Comparison of ENCODE assay signal across 1 cellular context in genomic region chr14:91350813-91351507, GRCh38.
TF ChIP-seq lines count a peak whose summit lies in the region.

No MANE protein-coding gene starts in this region.

TF ChIP-seq in liver, 16 proteins besides CTCF, POLR2A, EP300 and RAD21 (continued from another document):
- TF ChIP-seq, protein P1, sequence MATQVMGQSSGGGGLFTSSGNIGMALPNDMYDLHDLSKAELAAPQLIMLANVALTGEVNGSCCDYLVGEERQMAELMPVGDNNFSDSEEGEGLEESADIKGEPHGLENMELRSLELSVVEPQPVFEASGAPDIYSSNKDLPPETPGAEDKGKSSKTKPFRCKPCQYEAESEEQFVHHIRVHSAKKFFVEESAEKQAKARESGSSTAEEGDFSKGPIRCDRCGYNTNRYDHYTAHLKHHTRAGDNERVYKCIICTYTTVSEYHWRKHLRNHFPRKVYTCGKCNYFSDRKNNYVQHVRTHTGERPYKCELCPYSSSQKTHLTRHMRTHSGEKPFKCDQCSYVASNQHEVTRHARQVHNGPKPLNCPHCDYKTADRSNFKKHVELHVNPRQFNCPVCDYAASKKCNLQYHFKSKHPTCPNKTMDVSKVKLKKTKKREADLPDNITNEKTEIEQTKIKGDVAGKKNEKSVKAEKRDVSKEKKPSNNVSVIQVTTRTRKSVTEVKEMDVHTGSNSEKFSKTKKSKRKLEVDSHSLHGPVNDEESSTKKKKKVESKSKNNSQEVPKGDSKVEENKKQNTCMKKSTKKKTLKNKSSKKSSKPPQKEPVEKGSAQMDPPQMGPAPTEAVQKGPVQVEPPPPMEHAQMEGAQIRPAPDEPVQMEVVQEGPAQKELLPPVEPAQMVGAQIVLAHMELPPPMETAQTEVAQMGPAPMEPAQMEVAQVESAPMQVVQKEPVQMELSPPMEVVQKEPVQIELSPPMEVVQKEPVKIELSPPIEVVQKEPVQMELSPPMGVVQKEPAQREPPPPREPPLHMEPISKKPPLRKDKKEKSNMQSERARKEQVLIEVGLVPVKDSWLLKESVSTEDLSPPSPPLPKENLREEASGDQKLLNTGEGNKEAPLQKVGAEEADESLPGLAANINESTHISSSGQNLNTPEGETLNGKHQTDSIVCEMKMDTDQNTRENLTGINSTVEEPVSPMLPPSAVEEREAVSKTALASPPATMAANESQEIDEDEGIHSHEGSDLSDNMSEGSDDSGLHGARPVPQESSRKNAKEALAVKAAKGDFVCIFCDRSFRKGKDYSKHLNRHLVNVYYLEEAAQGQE (IDR thresholded peaks at IDR 0.05) = no peak
- no peak for TF ChIP-seq RXRA (IDR thresholded peaks at IDR 0.05)
- TF ChIP-seq EGR1 (IDR thresholded peaks at IDR 0.05; ENCODE audit: low read depth in 2 of 2) = no peak
- no peak for TF ChIP-seq ZBTB33 (IDR thresholded peaks at IDR 0.05)
- no peak for TF ChIP-seq YY1 (IDR thresholded peaks at IDR 0.05)
- no peak for TF ChIP-seq HNF4A (conservative IDR thresholded peaks at IDR 0.05)
- TF ChIP-seq FOXA2 (IDR thresholded peaks at IDR 0.05) = no peak
- TF ChIP-seq, protein P2, sequence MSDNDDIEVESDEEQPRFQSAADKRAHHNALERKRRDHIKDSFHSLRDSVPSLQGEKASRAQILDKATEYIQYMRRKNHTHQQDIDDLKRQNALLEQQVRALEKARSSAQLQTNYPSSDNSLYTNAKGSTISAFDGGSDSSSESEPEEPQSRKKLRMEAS (IDR thresholded peaks at IDR 0.05) = no peak
- TF ChIP-seq FOXA1 (IDR thresholded peaks at IDR 0.05) = no peak
- TF ChIP-seq NR2F2 (IDR thresholded peaks at IDR 0.05) = no peak
- TF ChIP-seq TAF1 (conservative IDR thresholded peaks at IDR 0.05) = no peak
- no peak for TF ChIP-seq SP1 (IDR thresholded peaks at IDR 0.05)
- TF ChIP-seq ATF3 (IDR thresholded peaks at IDR 0.05) = no peak
